8 cellular contexts compared by ENCODE assay signal in genomic region chr14:91873476-91874265, GRCh38. TPM values are rescaled to one million over a fixed set of nuclear protein-coding genes. Genes with fewer than 3 reads are reported as not detected.
DNase-seq lines count a peak whose midpoint lies in the region; ATAC-seq and TF ChIP-seq lines count a peak whose summit lies in the region.

No MANE protein-coding gene starts in this region.

- H3K36me3 ChIP-seq in BLaER1 (no peaks in the 10 kb centered on the region), fibroblast of lung (ENCODE audit: control insufficient read depth, insufficient read depth, low read length) (peaks cover 2% of the 10 kb centered on the region), upper lobe of right lung (peaks cover 26% of the 10 kb centered on the region)

- no peak overlapping the region for H2AFZ ChIP-seq in fibroblast of lung (ENCODE audit: low read length)

- intact Hi-C loops in upper lobe of right lung (cut with DNase I) = no loop called here

- CTCF ChIA-PET in activated CD4-positive, alpha-beta T cell treated with anti-CD3 and anti-CD28 coated beads, Interleukin-2, amount 10 ng/mL, durations not matched to agents 7 days and 5 days (lab: Charles Lee) = interaction anchor here (0.6 to 1.5 kb wide), 5 partner anchors 7 to 42 kb away, joined by 3 to 4 read pairs (median 3); no protein-coding TSS in a partner anchor

- peaks cover 69% of the 10 kb centered on the region for H3K4me1 ChIP-seq in BLaER1
- peaks cover 3% of the 10 kb centered on the region for H3K4me1 ChIP-seq in fibroblast of lung (ENCODE audit: control insufficient read depth, extremely low read depth, insufficient read depth, low read length)
- peaks cover 49% of the 10 kb centered on the region for H3K4me1 ChIP-seq in upper lobe of right lung

- H3K27ac Mint-ChIP-seq in activated CD4-positive, alpha-beta T cell treated with anti-CD3 and anti-CD28 coated beads, Interleukin-2, amount 10 ng/mL, durations not matched to agents 7 days and 5 days = peak overlapping the region; percentile 97
- H3K27ac Mint-ChIP-seq in osteocyte (ENCODE audit: unreplicated experiment) = no peak overlapping the region

- POLR2A ChIA-PET in activated CD4-positive, alpha-beta T cell treated with anti-CD3 and anti-CD28 coated beads, Interleukin-2, amount 10 ng/mL, durations not matched to agents 7 days and 5 days (lab: Charles Lee) = no interaction called here

- H3K27me3 Mint-ChIP-seq in activated CD4-positive, alpha-beta T cell treated with anti-CD3 and anti-CD28 coated beads, Interleukin-2, amount 10 ng/mL, durations not matched to agents 7 days and 5 days = no peaks in the 10 kb centered on the region
- no peaks in the 10 kb centered on the region for H3K27me3 Mint-ChIP-seq in osteocyte (ENCODE audit: unreplicated experiment)

- no peak for TF ChIP-seq CTCF in fibroblast of lung (conservative IDR thresholded peaks at IDR 0.05 in 1 of 2, IDR thresholded peaks at IDR 0.05 in 1 of 2; ENCODE audit: low read depth in 1 of 2, low read length in 2 of 2)
- TF ChIP-seq CTCF in upper lobe of right lung (IDR thresholded peaks at IDR 0.05) = no peak
- no peak for TF ChIP-seq CTCF in osteocyte (IDR thresholded peaks at IDR 0.05)

- ATAC-seq in GM19351 (IDR thresholded peaks at IDR 0.05; ENCODE audit: unreplicated experiment) (peak; percentile 78), HG03432 (IDR thresholded peaks at IDR 0.05; ENCODE audit: unreplicated experiment) (peak; percentile 81), upper lobe of right lung (peak; percentile 15)

- H3K9me3 Mint-ChIP-seq in activated CD4-positive, alpha-beta T cell treated with anti-CD3 and anti-CD28 coated beads, Interleukin-2, amount 10 ng/mL, durations not matched to agents 7 days and 5 days = no peaks in the 10 kb centered on the region
- H3K9me3 Mint-ChIP-seq in osteocyte (ENCODE audit: unreplicated experiment) = no peaks in the 10 kb centered on the region

- no peak overlapping the region for H3K9ac ChIP-seq in BLaER1
- no peak overlapping the region for H3K9ac ChIP-seq in fibroblast of lung (ENCODE audit: insufficient read depth, low read length)

- H3K79me2 ChIP-seq in fibroblast of lung (ENCODE audit: control insufficient read depth, insufficient read depth, low read length) = no peaks in the 10 kb centered on the region

- no peaks in the 10 kb centered on the region for H3K27me3 ChIP-seq in BLaER1
- H3K27me3 ChIP-seq in fibroblast of lung (ENCODE audit: control insufficient read depth, insufficient read depth, low read length) = no peaks in the 10 kb centered on the region
- H3K27me3 ChIP-seq in upper lobe of right lung = no peaks in the 10 kb centered on the region

- peak overlapping the region; percentile 52; the same call in 1 of the 2 replicates for H3K27ac ChIP-seq in BLaER1
- no peak overlapping the region for H3K27ac ChIP-seq in fibroblast of lung (ENCODE audit: insufficient read depth, low read length)
- H3K27ac ChIP-seq in upper lobe of right lung = peak overlapping the region; percentile 86

- peaks cover 10% of the 10 kb centered on the region for H3K36me3 Mint-ChIP-seq in activated CD4-positive, alpha-beta T cell treated with anti-CD3 and anti-CD28 coated beads, Interleukin-2, amount 10 ng/mL, durations not matched to agents 7 days and 5 days (ENCODE audit: low read depth)
- H3K36me3 Mint-ChIP-seq in osteocyte (ENCODE audit: unreplicated experiment) = peaks cover 30% of the 10 kb centered on the region

- H3K9me3 ChIP-seq in BLaER1 (peaks cover 2% of the 10 kb centered on the region; the same call in 1 of the 2 replicates), fibroblast of lung (ENCODE audit: control insufficient read depth, insufficient read depth, low read depth, low read length) (no peaks in the 10 kb centered on the region), upper lobe of right lung (no peaks in the 10 kb centered on the region)

- peak overlapping the region; percentile 81 for H3K4me2 ChIP-seq in BLaER1
- H3K4me2 ChIP-seq in fibroblast of lung (ENCODE audit: extremely low read depth, insufficient read depth, low read length) = no peak overlapping the region

- peaks cover 95% of the 10 kb centered on the region for H3K4me1 Mint-ChIP-seq in activated CD4-positive, alpha-beta T cell treated with anti-CD3 and anti-CD28 coated beads, Interleukin-2, amount 10 ng/mL, durations not matched to agents 7 days and 5 days
- H3K4me1 Mint-ChIP-seq in osteocyte (ENCODE audit: unreplicated experiment) = peaks cover 26% of the 10 kb centered on the region

- H3K4me3 ChIP-seq in BLaER1 = 0 out of 2 replicates have a peak overlapping the region, but pooled peaks have one; percentile 7
- no peak overlapping the region for H3K4me3 ChIP-seq in fibroblast of lung (replicated peaks in 1 of 4; ENCODE audit: control extremely low read depth in 1 of 4, insufficient read depth in 1 of 4, low read depth in 3 of 4, low read length in 4 of 4)
- peak overlapping the region; percentile 19 for H3K4me3 ChIP-seq in upper lobe of right lung

- no peaks in the 10 kb centered on the region for H4K20me1 ChIP-seq in BLaER1
- no peaks in the 10 kb centered on the region for H4K20me1 ChIP-seq in fibroblast of lung (ENCODE audit: control insufficient read depth, extremely low read depth, insufficient read depth, low read length)

- peak; percentile 91 for DNase-seq in activated CD4-positive, alpha-beta T cell treated with anti-CD3 and anti-CD28 coated beads, Interleukin-2, amount 10 ng/mL, durations not matched to agents 7 days and 5 days
- DNase-seq in fibroblast of lung (ENCODE audit: low read depth in 2 of 2) = peak; percentile 36 to 46
- DNase-seq in upper lobe of right lung = no peak
- no peak for DNase-seq in cortex of kidney (lab: John Stamatoyannopoulos, UW)
- no peak for DNase-seq in osteocyte (ENCODE audit: extremely low spot score, unreplicated experiment)

- peak overlapping the region; percentile 75 for H3K4me3 Mint-ChIP-seq in activated CD4-positive, alpha-beta T cell treated with anti-CD3 and anti-CD28 coated beads, Interleukin-2, amount 10 ng/mL, durations not matched to agents 7 days and 5 days
- H3K4me3 Mint-ChIP-seq in osteocyte (ENCODE audit: unreplicated experiment) = no peak overlapping the region

RNA-seq across cellular contexts. Expression of gene TC2N, which starts 6.3 kb away (rescaled TPM):
- total RNA-seq in activated CD4-positive, alpha-beta T cell treated with anti-CD3 and anti-CD28 coated beads, Interleukin-2, amount 10 ng/mL, durations not matched to agents 7 days and 5 days = 100 to 1,000 TPM; 196 to 216 TPM
- total RNA-seq in fibroblast of lung (0.26 and 0.83 TPM in 2 replicates), upper lobe of right lung (56.7 TPM), osteocyte (0.35 and 2.1 TPM in 2 replicates)
- 0.09 and 0.19 TPM in 2 replicates for polyA plus RNA-seq in fibroblast of lung
- polyA plus RNA-seq in fibroblast of lung (2012) = 0.14 and 0.20 TPM in 2 replicates
- polyA minus RNA-seq in fibroblast of lung (ENCODE audit: low replicate concordance) = 2.2 TPM in 1 of 2 replicates, not detected in the other

Comparison
In these comparisons a context has a peak if more than half of its experiments do, and no peak if none do; other contexts are left out.
1. H3K4me3 ChIP-seq: peak in BLaER1 (single experiment) and upper lobe of right lung (single experiment); none in fibroblast of lung (0 of 4).
2. ATAC-seq: peak in every context shown above with its lines; median percentile 81 in HG03432; 78 in GM19351; 15 in upper lobe of right lung.
3. DNase-seq: peak in activated CD4-positive, alpha-beta T cell treated with anti-CD3 and anti-CD28 coated beads, Interleukin-2, amount 10 ng/mL, durations not matched to agents 7 days and 5 days (single experiment) and fibroblast of lung (2 of 2); none in upper lobe of right lung (single experiment), cortex of kidney (single experiment) and osteocyte (single experiment).
4. RNA of gene TC2N, which starts 6.3 kb away (total RNA-seq): 196 to 216 TPM in activated CD4-positive, alpha-beta T cell treated with anti-CD3 and anti-CD28 coated beads, Interleukin-2, amount 10 ng/mL, durations not matched to agents 7 days and 5 days and 56.7 TPM in upper lobe of right lung (single experiment); 0.26 to 0.83 TPM in fibroblast of lung and 0.35 to 2.1 TPM in osteocyte; every median in the first group is over 10 times any median in the second.